In genomic region chr12:30805959-30806358, GRCh38 we compare ENCODE assay signal across 24 cellular contexts. TPM values are rescaled to one million over a fixed set of nuclear protein-coding genes. Genes with fewer than 3 reads are reported as not detected.
A peak's percentile ranks its signal among the peaks of the same experiment; 100 is the strongest.
DNase-seq lines count a peak whose midpoint lies in the region; ATAC-seq, FAIRE-seq and TF ChIP-seq lines count a peak whose summit lies in the region.
"Had no signal": no experiment of that assay in that cellular context is flagged by ENCODE, and none has a peak within 500 bp of the region (broad histone marks: within the 10 kb centered on the region; RNA-seq: fewer than 3 reads in every experiment).

No MANE protein-coding gene starts in this region.

- no peak overlapping the region for H3K4me2 ChIP-seq in HepG2 (ENCODE audit: low read depth, low read length)
- H3K4me2 ChIP-seq: SK-N-SH had no signal

- TF ChIP-seq RAD21 in HepG2 (CRISPR knock-in tag; IDR thresholded peaks at IDR 0.05), result no peak

- H3K4me1 ChIP-seq in RWPE2 (ENCODE audit: insufficient read depth, poor library complexity, severe bottlenecking), result no peaks in the 10 kb centered on the region
- H3K4me1 ChIP-seq in foreskin keratinocyte, result peaks cover 7% of the 10 kb centered on the region
- peaks cover 14% of the 10 kb centered on the region for H3K4me1 ChIP-seq in HepG2 (ENCODE audit: insufficient read depth, low read length)

- H3K4me3 ChIP-seq in RWPE2 (ENCODE audit: severe bottlenecking) (no peak overlapping the region), HepG2 (replicated peaks in 1 of 3; ENCODE audit: insufficient read depth in 1 of 3, low read depth in 2 of 3, low read length in 3 of 3) (no peak overlapping the region)
- H3K4me3 ChIP-seq: MG63 had no signal

- H3K27ac ChIP-seq in RWPE2 (ENCODE audit: poor library complexity, severe bottlenecking), result no peak overlapping the region
- H3K27ac ChIP-seq in foreskin keratinocyte, result no peak overlapping the region
- no peak overlapping the region for H3K27ac ChIP-seq in HepG2 (ENCODE audit: extremely low read length, insufficient read depth, low read length)
- H3K27ac ChIP-seq: 22Rv1, C4-2B had no signal

- no peaks in the 10 kb centered on the region for H3K9me3 ChIP-seq in RWPE2 (ENCODE audit: severe bottlenecking)
- peaks cover 7% of the 10 kb centered on the region for H3K9me3 ChIP-seq in HepG2 (ENCODE audit: low read length)
- H3K9me3 ChIP-seq: SK-N-SH had no signal

- peak; percentile 38; the same call in 1 of the 3 replicates for ATAC-seq in RWPE2 (ENCODE audit: low read depth)
- peak; percentile 41 for ATAC-seq in foreskin keratinocyte
- no peak for ATAC-seq in HG02610 (IDR thresholded peaks at IDR 0.05; ENCODE audit: unreplicated experiment)
- ATAC-seq in HepG2, result no peak

- 36% methylated on average over 1 of the region's 1 CpG for WGBS in HepG2 (ENCODE audit: low lambda C conversion rate)

- H3K9ac ChIP-seq in HepG2 (ENCODE audit: insufficient read depth, low read depth, low read length), result no peak overlapping the region
- H3K9ac ChIP-seq: SK-N-SH had no signal

- H3K27me3 ChIP-seq in RWPE2 (ENCODE audit: insufficient read depth, poor library complexity, severe bottlenecking) (no peaks in the 10 kb centered on the region), foreskin keratinocyte (no peaks in the 10 kb centered on the region), HepG2 (ENCODE audit: control insufficient read depth in 1 of 2, insufficient read depth in 2 of 2, low read length in 2 of 2) (no peaks in the 10 kb centered on the region)
- H3K27me3 ChIP-seq: MG63 had no signal

- TF ChIP-seq EP300 in HepG2 (IDR thresholded peaks at IDR 0.05; ENCODE audit: low read depth in 2 of 2, low read length in 2 of 2), result no peak
- TF ChIP-seq EP300 in HepG2 (CRISPR knock-in tag; IDR thresholded peaks at IDR 0.05; ENCODE audit: borderline replicate concordance), result no peak

- in situ Hi-C loops in HepG2 (cut with HindIII; ENCODE audit: extremely low pct_ligation_motif_present, low pct_unique_long_range_greater_than_20kb), result loop anchor here (5.0 to 25.0 kb wide), 3 partner anchors 54 to 669 kb away; partner anchors contain the start of gene CAPRIN2

- H3K79me2 ChIP-seq in HepG2 (ENCODE audit: insufficient read depth, low read length), result no peaks in the 10 kb centered on the region

- peak; percentile 5 for DNase-seq in DMS153 (lab: John Stamatoyannopoulos, UW)
- no peak for DNase-seq in DMS153 treated with DMSO at 0.1 percent for 48 hours (lab: John Stamatoyannopoulos, UW; ENCODE audit: unreplicated experiment)
- DNase-seq in NCI-H146 (lab: John Stamatoyannopoulos, UW), result peak; percentile 74
- DNase-seq in RWPE2 (ENCODE audit: low spot score), result no peak
- no peak for DNase-seq in foreskin keratinocyte
- DNase-seq in glomerular visceral epithelial cell (ENCODE audit: extremely low spot score), result no peak
- DNase-seq in HepG2 (ENCODE audit: low spot score), result no peak
- DNase-seq: CD8-positive, alpha-beta memory T cell; KBM-7; MG63; NCI-H1105 treated with DMSO at 0.1 percent for 48 hours; NCI-H187; NCI-H2081 treated with DMSO at 0.1 percent for 48 hours; NCI-H2171 treated with DMSO at 0.1 percent for 48 hours; NCI-H446; NCI-H524 treated with DMSO at 0.1 percent for 48 hours; SK-N-SH; SW 1271 had no signal

- POLR2A ChIA-PET in HepG2 (lab: Yijun Ruan, JAX), result no interaction called here

- FAIRE-seq in HepG2 (lab: Jason Lieb, UNC), result no peak
- FAIRE-seq: GM18507, H54, RCC 7860 had no signal

- BruUV-seq in HepG2 (replicated peaks; lab: Mats Ljungman, UMichigan), result no TSS peak

- no peak for TF ChIP-seq POLR2A in HepG2 (IDR thresholded peaks at IDR 0.05; ENCODE audit: insufficient read depth in 1 of 2, low read depth in 2 of 2, low read length in 2 of 2)

- H4K20me1 ChIP-seq in HepG2 (ENCODE audit: insufficient read depth, low read length), result no peaks in the 10 kb centered on the region

- H3K36me3 ChIP-seq in RWPE2 (ENCODE audit: low read depth) (no peaks in the 10 kb centered on the region), HepG2 (replicated peaks in 1 of 2; ENCODE audit: control insufficient read depth in 1 of 2, insufficient read depth in 2 of 2, low read length in 2 of 2) (no peaks in the 10 kb centered on the region)
- H3K36me3 ChIP-seq: MG63 had no signal

- CTCF ChIA-PET in HepG2 (lab: Yijun Ruan, JAX; ENCODE audit: low intra/inter-chr PET ratio, low total read pairs), result no interaction called here

- no peak for TF ChIP-seq CTCF in RWPE2 (IDR thresholded peaks at IDR 0.05; ENCODE audit: poor library complexity, severe bottlenecking)
- TF ChIP-seq CTCF in foreskin keratinocyte (conservative IDR thresholded peaks at IDR 0.05), result no peak
- no peak for TF ChIP-seq CTCF in HepG2 (CRISPR knock-in tag; IDR thresholded peaks at IDR 0.05)

- H2AFZ ChIP-seq in HepG2 (ENCODE audit: low read length), result no peak overlapping the region

- intact Hi-C loops in HepG2 (cut with micrococcal nuclease; ENCODE audit: unreplicated experiment), result loop anchor here (2.0 to 10.0 kb wide), 3 partner anchors 51 to 1287 kb away; partner anchors contain the start of gene CAPRIN2

TF ChIP-seq in HepG2, 621 proteins besides CTCF, POLR2A, EP300 and RAD21 (continues in another document):
- no peak for TF ChIP-seq ZNF10 (CRISPR knock-in tag; IDR thresholded peaks at IDR 0.05; ENCODE audit: borderline replicate concordance, low read depth)
- no peak for TF ChIP-seq FOXO1 (CRISPR knock-in tag; IDR thresholded peaks at IDR 0.05)
- TF ChIP-seq, protein P1, sequence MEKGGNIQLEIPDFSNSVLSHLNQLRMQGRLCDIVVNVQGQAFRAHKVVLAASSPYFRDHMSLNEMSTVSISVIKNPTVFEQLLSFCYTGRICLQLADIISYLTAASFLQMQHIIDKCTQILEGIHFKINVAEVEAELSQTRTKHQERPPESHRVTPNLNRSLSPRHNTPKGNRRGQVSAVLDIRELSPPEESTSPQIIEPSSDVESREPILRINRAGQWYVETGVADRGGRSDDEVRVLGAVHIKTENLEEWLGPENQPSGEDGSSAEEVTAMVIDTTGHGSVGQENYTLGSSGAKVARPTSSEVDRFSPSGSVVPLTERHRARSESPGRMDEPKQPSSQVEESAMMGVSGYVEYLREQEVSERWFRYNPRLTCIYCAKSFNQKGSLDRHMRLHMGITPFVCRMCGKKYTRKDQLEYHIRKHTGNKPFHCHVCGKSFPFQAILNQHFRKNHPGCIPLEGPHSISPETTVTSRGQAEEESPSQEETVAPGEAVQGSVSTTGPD (CRISPR knock-in tag; IDR thresholded peaks at IDR 0.05), result no peak
- TF ChIP-seq ZBTB25 (CRISPR knock-in tag; IDR thresholded peaks at IDR 0.05), result no peak
- TF ChIP-seq IKZF4 (CRISPR knock-in tag; IDR thresholded peaks at IDR 0.05; ENCODE audit: borderline replicate concordance, low read depth, not compliant biosample characterization), result no peak
- TF ChIP-seq MYC (CRISPR knock-in tag; IDR thresholded peaks at IDR 0.05; ENCODE audit: borderline replicate concordance), result no peak
- no peak for TF ChIP-seq NFE2L1 (CRISPR knock-in tag; IDR thresholded peaks at IDR 0.05; ENCODE audit: borderline replicate concordance)
- no peak for TF ChIP-seq ZFYVE20 (CRISPR knock-in tag; IDR thresholded peaks at IDR 0.05; ENCODE audit: borderline replicate concordance, low read depth)
- TF ChIP-seq, protein P2, sequence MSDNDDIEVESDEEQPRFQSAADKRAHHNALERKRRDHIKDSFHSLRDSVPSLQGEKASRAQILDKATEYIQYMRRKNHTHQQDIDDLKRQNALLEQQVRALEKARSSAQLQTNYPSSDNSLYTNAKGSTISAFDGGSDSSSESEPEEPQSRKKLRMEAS (IDR thresholded peaks at IDR 0.05), result no peak

RNA-seq across cellular contexts. Expression of gene CAPRIN2, which starts 51.2 kb away (rescaled TPM):
- total RNA-seq in foreskin keratinocyte (18.9 and 20.4 TPM in 2 replicates), HepG2 (2016; rRNA removed; fragmentation: Illumina TruSeq; extraction: Trizol) (12.0 and 21.7 TPM in 2 replicates)
- polyA plus RNA-seq in foreskin keratinocyte (6.7 and 7.7 TPM in 2 replicates), HepG2 (2011; rRNA removed) (25.7 and 30.6 TPM in 2 replicates)
- 23.4 and 24.3 TPM in 2 replicates for total RNA-seq in HepG2 (2016; cell fraction: cytosol; rRNA removed; fragmentation: Illumina TruSeq; extraction: Trizol; ENCODE audit: low read depth)
- 14.1 and 22.8 TPM in 2 replicates for total RNA-seq in HepG2 (2016; cell fraction: insoluble cytoplasmic fraction; rRNA removed; fragmentation: Illumina TruSeq; extraction: Trizol)
- 20.0 and 22.6 TPM in 2 replicates for total RNA-seq in HepG2 (2016; cell fraction: membrane; rRNA removed; fragmentation: Illumina TruSeq; extraction: Trizol)
- total RNA-seq in HepG2 (2016; cell fraction: nucleus; rRNA removed; fragmentation: Illumina TruSeq; extraction: Trizol), result 43.3 and 48.9 TPM in 2 replicates
- 4.9 and 5.5 TPM in 2 replicates for polyA plus RNA-seq in HepG2 (2011; cell fraction: cytosol; rRNA removed)
- 102 and 115 TPM in 2 replicates for polyA plus RNA-seq in HepG2 (2011; cell fraction: nucleus; rRNA removed)
- 15.7 and 23.2 TPM in 2 replicates for polyA plus RNA-seq in HepG2 (2012)
- 1.3 and 1.7 TPM in 2 replicates for polyA plus RNA-seq in HepG2 (2016; cell fraction: cytosol; fragmentation: Illumina TruSeq; extraction: Trizol; ENCODE audit: low read depth)
- polyA plus RNA-seq in HepG2 (2016; cell fraction: insoluble cytoplasmic fraction; fragmentation: Illumina TruSeq; extraction: Trizol; ENCODE audit: low read depth), result 9.7 and 12.3 TPM in 2 replicates
- polyA plus RNA-seq in HepG2 (2016; cell fraction: membrane; fragmentation: Illumina TruSeq; extraction: Trizol; ENCODE audit: low read depth), result 4.0 and 4.7 TPM in 2 replicates
- polyA plus RNA-seq in HepG2 (2016; cell fraction: nucleus; fragmentation: Illumina TruSeq; extraction: Trizol; ENCODE audit: insufficient read depth, low read depth), result 105 and 125 TPM in 2 replicates
- 7.2 and 8.3 TPM in 2 replicates for polyA minus RNA-seq in HepG2 (2011; rRNA and poly(A)+ RNA removed; ENCODE audit: low replicate concordance)
- 7.0 and 7.4 TPM in 2 replicates for polyA minus RNA-seq in HepG2 (2011; cell fraction: cytosol; rRNA and poly(A)+ RNA removed)
- polyA minus RNA-seq in HepG2 (2011; cell fraction: nucleus; rRNA and poly(A)+ RNA removed), result 66.3 and 86.5 TPM in 2 replicates

Comparison
In these comparisons a context has a peak if more than half of its experiments do, and no peak if none do; other contexts are left out.
1. DNase-seq: peak in DMS153 (single experiment) and NCI-H146 (single experiment); none in DMS153 treated with DMSO at 0.1 percent for 48 hours (single experiment), RWPE2 (single experiment), foreskin keratinocyte (0 of 2), glomerular visceral epithelial cell (single experiment) and HepG2 (single experiment).
2. ATAC-seq: peak in RWPE2 (single experiment) and foreskin keratinocyte (single experiment); none in HG02610 (single experiment) and HepG2 (single experiment).